1 cellular context compared by ENCODE assay signal in the genomic region with DNA sequence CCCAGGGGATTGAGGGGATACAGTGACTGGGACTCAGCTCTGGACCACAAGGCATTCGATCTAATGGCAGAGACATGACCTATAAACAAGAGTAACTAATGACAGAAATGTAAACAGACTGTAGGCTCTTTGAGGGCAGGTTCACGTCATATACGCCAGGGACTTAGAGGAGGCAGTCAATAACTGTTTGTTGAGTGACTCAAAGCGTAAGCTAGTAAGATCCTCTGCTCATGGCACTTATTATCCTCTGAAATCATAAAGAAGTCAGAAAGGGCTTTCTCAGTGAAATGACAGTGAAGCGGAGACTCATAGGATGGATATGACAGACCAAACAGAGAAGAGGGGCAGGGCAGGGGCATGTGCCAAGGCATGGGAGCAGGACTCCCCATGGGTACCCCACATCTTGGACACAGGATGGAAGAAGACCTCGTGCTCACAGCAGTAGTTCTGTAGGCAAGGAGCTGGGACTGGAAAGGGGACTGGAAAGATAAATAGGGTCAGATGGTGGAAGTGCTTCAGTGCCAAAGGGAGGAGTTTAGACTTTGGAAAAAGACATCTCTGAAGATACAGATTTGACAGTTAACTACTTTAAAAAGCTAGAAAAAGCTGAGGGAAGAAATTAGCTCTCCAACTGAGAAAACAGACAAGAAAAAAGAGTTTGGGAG.
TF ChIP-seq lines count a peak whose summit lies in the region.

No MANE protein-coding gene starts in this region.

TF ChIP-seq in HepG2, 621 proteins besides CTCF, POLR2A, EP300 and RAD21 (continued from another document):
- TF ChIP-seq, protein P1, sequence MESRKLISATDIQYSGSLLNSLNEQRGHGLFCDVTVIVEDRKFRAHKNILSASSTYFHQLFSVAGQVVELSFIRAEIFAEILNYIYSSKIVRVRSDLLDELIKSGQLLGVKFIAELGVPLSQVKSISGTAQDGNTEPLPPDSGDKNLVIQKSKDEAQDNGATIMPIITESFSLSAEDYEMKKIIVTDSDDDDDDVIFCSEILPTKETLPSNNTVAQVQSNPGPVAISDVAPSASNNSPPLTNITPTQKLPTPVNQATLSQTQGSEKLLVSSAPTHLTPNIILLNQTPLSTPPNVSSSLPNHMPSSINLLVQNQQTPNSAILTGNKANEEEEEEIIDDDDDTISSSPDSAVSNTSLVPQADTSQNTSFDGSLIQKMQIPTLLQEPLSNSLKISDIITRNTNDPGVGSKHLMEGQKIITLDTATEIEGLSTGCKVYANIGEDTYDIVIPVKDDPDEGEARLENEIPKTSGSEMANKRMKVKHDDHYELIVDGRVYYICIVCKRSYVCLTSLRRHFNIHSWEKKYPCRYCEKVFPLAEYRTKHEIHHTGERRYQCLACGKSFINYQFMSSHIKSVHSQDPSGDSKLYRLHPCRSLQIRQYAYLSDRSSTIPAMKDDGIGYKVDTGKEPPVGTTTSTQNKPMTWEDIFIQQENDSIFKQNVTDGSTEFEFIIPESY (CRISPR knock-in tag; IDR thresholded peaks at IDR 0.05) = peak; percentile 58; the same call in 1 of the 2 replicates
- TF ChIP-seq, protein P2, sequence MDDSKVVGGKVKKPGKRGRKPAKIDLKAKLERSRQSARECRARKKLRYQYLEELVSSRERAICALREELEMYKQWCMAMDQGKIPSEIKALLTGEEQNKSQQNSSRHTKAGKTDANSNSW (CRISPR knock-in tag; IDR thresholded peaks at IDR 0.05; ENCODE audit: borderline replicate concordance) = no peak
- TF ChIP-seq CHD4 (IDR thresholded peaks at IDR 0.05; ENCODE audit: borderline replicate concordance, low read length) (no peak), HDAC2 (CRISPR knock-in tag; IDR thresholded peaks at IDR 0.05) (0 out of 2 replicates have a peak, but pooled peaks have one; percentile 4), ZNF3 (CRISPR knock-in tag; IDR thresholded peaks at IDR 0.05) (0 out of 2 replicates have a peak, but pooled peaks have one; percentile 31)
- TF ChIP-seq, protein P3, sequence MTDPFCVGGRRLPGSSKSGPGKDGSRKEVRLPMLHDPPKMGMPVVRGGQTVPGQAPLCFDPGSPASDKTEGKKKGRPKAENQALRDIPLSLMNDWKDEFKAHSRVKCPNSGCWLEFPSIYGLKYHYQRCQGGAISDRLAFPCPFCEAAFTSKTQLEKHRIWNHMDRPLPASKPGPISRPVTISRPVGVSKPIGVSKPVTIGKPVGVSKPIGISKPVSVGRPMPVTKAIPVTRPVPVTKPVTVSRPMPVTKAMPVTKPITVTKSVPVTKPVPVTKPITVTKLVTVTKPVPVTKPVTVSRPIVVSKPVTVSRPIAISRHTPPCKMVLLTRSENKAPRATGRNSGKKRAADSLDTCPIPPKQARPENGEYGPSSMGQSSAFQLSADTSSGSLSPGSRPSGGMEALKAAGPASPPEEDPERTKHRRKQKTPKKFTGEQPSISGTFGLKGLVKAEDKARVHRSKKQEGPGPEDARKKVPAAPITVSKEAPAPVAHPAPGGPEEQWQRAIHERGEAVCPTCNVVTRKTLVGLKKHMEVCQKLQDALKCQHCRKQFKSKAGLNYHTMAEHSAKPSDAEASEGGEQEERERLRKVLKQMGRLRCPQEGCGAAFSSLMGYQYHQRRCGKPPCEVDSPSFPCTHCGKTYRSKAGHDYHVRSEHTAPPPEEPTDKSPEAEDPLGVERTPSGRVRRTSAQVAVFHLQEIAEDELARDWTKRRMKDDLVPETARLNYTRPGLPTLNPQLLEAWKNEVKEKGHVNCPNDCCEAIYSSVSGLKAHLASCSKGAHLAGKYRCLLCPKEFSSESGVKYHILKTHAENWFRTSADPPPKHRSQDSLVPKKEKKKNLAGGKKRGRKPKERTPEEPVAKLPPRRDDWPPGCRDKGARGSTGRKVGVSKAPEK (CRISPR knock-in tag; IDR thresholded peaks at IDR 0.05; ENCODE audit: borderline replicate concordance) = no peak
- TF ChIP-seq, protein P4, sequence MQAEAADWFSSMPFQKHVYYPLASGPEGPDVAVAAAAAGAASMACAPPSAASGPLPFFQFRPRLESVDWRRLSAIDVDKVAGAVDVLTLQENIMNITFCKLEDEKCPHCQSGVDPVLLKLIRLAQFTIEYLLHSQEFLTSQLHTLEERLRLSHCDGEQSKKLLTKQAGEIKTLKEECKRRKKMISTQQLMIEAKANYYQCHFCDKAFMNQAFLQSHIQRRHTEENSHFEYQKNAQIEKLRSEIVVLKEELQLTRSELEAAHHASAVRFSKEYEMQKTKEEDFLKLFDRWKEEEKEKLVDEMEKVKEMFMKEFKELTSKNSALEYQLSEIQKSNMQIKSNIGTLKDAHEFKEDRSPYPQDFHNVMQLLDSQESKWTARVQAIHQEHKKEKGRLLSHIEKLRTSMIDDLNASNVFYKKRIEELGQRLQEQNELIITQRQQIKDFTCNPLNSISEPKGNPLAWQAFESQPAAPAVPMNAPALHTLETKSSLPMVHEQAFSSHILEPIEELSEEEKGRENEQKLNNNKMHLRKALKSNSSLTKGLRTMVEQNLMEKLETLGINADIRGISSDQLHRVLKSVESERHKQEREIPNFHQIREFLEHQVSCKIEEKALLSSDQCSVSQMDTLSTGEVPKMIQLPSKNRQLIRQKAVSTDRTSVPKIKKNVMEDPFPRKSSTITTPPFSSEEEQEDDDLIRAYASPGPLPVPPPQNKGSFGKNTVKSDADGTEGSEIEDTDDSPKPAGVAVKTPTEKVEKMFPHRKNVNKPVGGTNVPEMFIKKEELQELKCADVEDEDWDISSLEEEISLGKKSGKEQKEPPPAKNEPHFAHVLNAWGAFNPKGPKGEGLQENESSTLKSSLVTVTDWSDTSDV (CRISPR knock-in tag; IDR thresholded peaks at IDR 0.05) = no peak
